ENCODE assay signal across 9 cellular contexts in genomic region chr11:86218125-86219081, GRCh38. TPM values are rescaled to one million over a fixed set of nuclear protein-coding genes. Genes with fewer than 3 reads are reported as not detected.
A peak's percentile ranks its signal among the peaks of the same experiment; 100 is the strongest.
DNase-seq lines count a peak whose midpoint lies in the region; ATAC-seq and TF ChIP-seq lines count a peak whose summit lies in the region.
"Had no signal": no experiment of that assay in that cellular context is flagged by ENCODE, and none has a peak within 500 bp of the region (broad histone marks: within the 10 kb centered on the region; RNA-seq: fewer than 3 reads in every experiment).

No MANE protein-coding gene starts in this region.

- intact Hi-C loops in Calu3 (cut with micrococcal nuclease; ENCODE audit: unreplicated experiment) = loop anchor here (2.0 to 10.0 kb wide), 3 partner anchors 151 to 364 kb away; partner anchors contain the start of genes CCDC83 and PICALM

- DNase-seq in Calu3 (peak; percentile 72), HuH-7 (ENCODE audit: low spot score) (peak; percentile 53), OCI-M2 (lab: John Stamatoyannopoulos, UW; ENCODE audit: unreplicated experiment) (peak; percentile 44), activated T-helper 1 cell treated with Interleukin-2 at 50 U/mL for 16 hours (ENCODE audit: low read depth) (peak; percentile 27), fibroblast of the conjunctiva (ENCODE audit: low read depth) (peak; percentile 65), nucleus accumbens (lab: John Stamatoyannopoulos, UW) (peak in 46 of 56 donors; percentile 5 to 81 (median 43)), suprapubic skin (ENCODE audit: low spot score in 2 of 2) (no peak)

- H3K36me3 ChIP-seq in suprapubic skin = no peaks in the 10 kb centered on the region

- TF ChIP-seq EP300 in suprapubic skin (IDR thresholded peaks at IDR 0.05) = no peak

- peak overlapping the region; percentile 13 for H3K4me3 ChIP-seq in suprapubic skin

- H3K27me3 ChIP-seq in suprapubic skin = no peaks in the 10 kb centered on the region

- no peaks in the 10 kb centered on the region for H3K36me3 Mint-ChIP-seq in Calu3 (ENCODE audit: insufficient read depth, unreplicated experiment)

- ATAC-seq in GM21390 (IDR thresholded peaks at IDR 0.05; ENCODE audit: unreplicated experiment) = peak; percentile 38

- 30% methylated on average over 14 of the region's 14 CpGs for WGBS in suprapubic skin

- H3K27ac Mint-ChIP-seq in Calu3 (ENCODE audit: unreplicated experiment) = peak overlapping the region; percentile 9

- no TSS peak for BruUV-seq in Calu3 (replicated peaks; lab: Mats Ljungman, UMichigan)

- H3K4me1 ChIP-seq in suprapubic skin = peaks cover 10% of the 10 kb centered on the region

- peaks cover 22% of the 10 kb centered on the region for H3K4me1 Mint-ChIP-seq in Calu3 (ENCODE audit: low read depth, unreplicated experiment)

- H3K27me3 Mint-ChIP-seq in Calu3 (ENCODE audit: unreplicated experiment) = no peaks in the 10 kb centered on the region

- H3K9me3 ChIP-seq in suprapubic skin = no peaks in the 10 kb centered on the region

- no peak for TF ChIP-seq POLR2A in suprapubic skin (IDR thresholded peaks at IDR 0.05)

- TF ChIP-seq CTCF in Calu3 (IDR thresholded peaks at IDR 0.05; ENCODE audit: unreplicated experiment) = peak; percentile 53
- peak; percentile 72 to 86 for TF ChIP-seq CTCF in suprapubic skin (IDR thresholded peaks at IDR 0.05)

- peak overlapping the region; percentile 7 for H3K4me3 Mint-ChIP-seq in Calu3 (ENCODE audit: low read depth, unreplicated experiment)

- no peak overlapping the region for H3K27ac ChIP-seq in suprapubic skin
- H3K27ac ChIP-seq: epithelial cell of prostate had no signal

- H3K9me3 Mint-ChIP-seq in Calu3 (ENCODE audit: low read depth, unreplicated experiment) = no peaks in the 10 kb centered on the region

- CTCF ChIA-PET in Calu3 (lab: Charles Lee) = interaction anchor here (0.5 to 1.0 kb wide), 3 partner anchors 176 to 1772 kb away, joined by 3 to 8 read pairs (median 6); no protein-coding TSS in a partner anchor

RNA-seq across cellular contexts. Expression of gene EED, which starts 26.1 kb away (rescaled TPM):
- 24.2 and 24.4 TPM in 2 replicates for total RNA-seq in Calu3 (2022)
- 10 to 100 TPM; 11.9 to 39.3 (median 15.1) TPM for total RNA-seq in suprapubic skin

Comparison
In these comparisons a context has a peak if more than half of its experiments do, and no peak if none do; other contexts are left out.
1. DNase-seq: peak in Calu3 (single experiment), HuH-7 (single experiment), OCI-M2 (single experiment), activated T-helper 1 cell treated with Interleukin-2 at 50 U/mL for 16 hours (single experiment), fibroblast of the conjunctiva (single experiment) and nucleus accumbens (46 of 56); none in suprapubic skin (0 of 2).